ENCODE assay signal across 8 cellular contexts in the genomic region with DNA sequence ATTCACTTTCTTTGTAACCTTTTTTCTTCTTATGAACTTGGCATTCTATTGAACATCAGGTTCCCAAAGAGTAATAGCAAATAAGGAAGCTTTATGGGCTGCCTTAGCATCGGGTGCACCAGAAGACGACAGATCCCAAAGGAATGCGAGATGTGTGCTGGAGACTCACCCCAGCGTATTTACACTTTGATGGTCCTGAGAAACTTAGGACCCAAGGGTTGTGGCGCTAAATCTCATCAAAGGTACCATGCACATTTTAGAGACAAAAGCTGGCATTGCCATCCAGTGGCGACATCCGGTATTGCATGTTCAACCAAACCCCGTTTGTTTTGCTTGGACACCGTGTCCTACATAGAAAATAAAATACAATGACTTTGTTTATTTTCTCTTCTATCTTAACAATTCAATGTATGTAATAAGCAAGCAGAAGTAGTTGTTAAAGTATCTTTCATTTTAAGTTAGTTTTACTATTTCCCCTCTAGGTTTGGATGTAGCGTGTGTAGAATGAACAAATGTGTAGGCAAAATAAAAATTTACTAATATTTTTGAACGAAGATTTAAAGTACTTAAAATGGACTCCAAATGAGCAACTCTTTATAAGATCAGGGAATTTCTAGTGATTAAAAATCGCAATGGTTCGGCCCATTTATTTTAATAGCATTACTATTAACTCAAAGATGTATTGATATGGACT.
DNase-seq lines count a peak whose midpoint lies in the region; ATAC-seq, FAIRE-seq and TF ChIP-seq lines count a peak whose summit lies in the region.

No MANE protein-coding gene starts in this region.

- FAIRE-seq in RCC 7860 (lab: Jason Lieb, UNC): peak; percentile 68

- TF ChIP-seq POLR2A in suprapubic skin (IDR thresholded peaks at IDR 0.05): no peak

- no peak for DNase-seq in AG09309 (ENCODE audit: low read depth)
- no peak for DNase-seq in RCC 7860 (ENCODE audit: low spot score)
- DNase-seq in activated T-helper 9 cell treated with anti-CD3 and anti-CD28 coated beads, Interleukin-2, amount 50 U/mL, for 16 hours (ENCODE audit: low read depth): peak; percentile 54
- peak; percentile 52 for DNase-seq in foreskin melanocyte
- DNase-seq in osteoblast (ENCODE audit: insufficient read length, low spot score, missing footprints): no peak
- DNase-seq in suprapubic skin (ENCODE audit: low spot score in 2 of 2): peak in 1 of 2 donors; percentile 67

- no peaks in the 10 kb centered on the region for H4K20me1 ChIP-seq in osteoblast (ENCODE audit: insufficient read depth, low read length)

- H3K27me3 ChIP-seq in osteoblast (ENCODE audit: insufficient read depth, low read length): no peaks in the 10 kb centered on the region
- no peaks in the 10 kb centered on the region for H3K27me3 ChIP-seq in suprapubic skin

- no peak overlapping the region for H3K27ac ChIP-seq in osteoblast (ENCODE audit: low read depth, low read length)
- no peak overlapping the region for H3K27ac ChIP-seq in suprapubic skin

- TF ChIP-seq CTCF in AG09309 (IDR thresholded peaks at IDR 0.05; ENCODE audit: control insufficient read depth, insufficient read depth, low read depth, low read length, missing control alignments): peak; percentile 90
- peak; percentile 83 for TF ChIP-seq CTCF in osteoblast (IDR thresholded peaks at IDR 0.05; ENCODE audit: extremely low read depth, low read depth, low read length)
- peak; percentile 78 to 80 for TF ChIP-seq CTCF in suprapubic skin (IDR thresholded peaks at IDR 0.05)

- 18% methylated on average over 13 of the region's 13 CpGs for WGBS in suprapubic skin

- no peak overlapping the region for H2AFZ ChIP-seq in osteoblast (ENCODE audit: low read length)

- no peak overlapping the region for H3K4me2 ChIP-seq in osteoblast (ENCODE audit: insufficient read depth, low read length)

- no peaks in the 10 kb centered on the region for H3K36me3 ChIP-seq in osteoblast (ENCODE audit: insufficient read depth, low read length)
- H3K36me3 ChIP-seq in suprapubic skin: no peaks in the 10 kb centered on the region

- H3K4me1 ChIP-seq in osteoblast (ENCODE audit: insufficient read depth, low read length) (no peaks in the 10 kb centered on the region), suprapubic skin (peaks cover 3% of the 10 kb centered on the region)

- TF ChIP-seq EP300 in suprapubic skin (IDR thresholded peaks at IDR 0.05): no peak

- no peaks in the 10 kb centered on the region for H3K79me2 ChIP-seq in osteoblast (ENCODE audit: insufficient read depth, low read length)

- ATAC-seq in GM18858 (IDR thresholded peaks at IDR 0.05; ENCODE audit: unreplicated experiment) (peak; percentile 92), HG03196 (IDR thresholded peaks at IDR 0.05; ENCODE audit: unreplicated experiment) (peak; percentile 56)

- H3K4me3 ChIP-seq in AG09309 (ENCODE audit: control insufficient read depth, low read depth, low read length): no peak overlapping the region
- no peak overlapping the region for H3K4me3 ChIP-seq in osteoblast (ENCODE audit: insufficient read depth, low read length)
- no peak overlapping the region for H3K4me3 ChIP-seq in suprapubic skin

- H3K9me3 ChIP-seq in osteoblast (ENCODE audit: low read depth, low read length) (no peaks in the 10 kb centered on the region), suprapubic skin (no peaks in the 10 kb centered on the region)

Comparison
In these comparisons a context has a peak if more than half of its experiments do, and no peak if none do; other contexts are left out.
1. DNase-seq: peak in activated T-helper 9 cell treated with anti-CD3 and anti-CD28 coated beads, Interleukin-2, amount 50 U/mL, for 16 hours (single experiment) and foreskin melanocyte (single experiment); none in AG09309 (single experiment), RCC 7860 (single experiment) and osteoblast (single experiment).
2. Peak in every context shown above with its lines, with median percentiles within 50 percentile points of each other: CTCF ChIP-seq.